In the genomic region with DNA sequence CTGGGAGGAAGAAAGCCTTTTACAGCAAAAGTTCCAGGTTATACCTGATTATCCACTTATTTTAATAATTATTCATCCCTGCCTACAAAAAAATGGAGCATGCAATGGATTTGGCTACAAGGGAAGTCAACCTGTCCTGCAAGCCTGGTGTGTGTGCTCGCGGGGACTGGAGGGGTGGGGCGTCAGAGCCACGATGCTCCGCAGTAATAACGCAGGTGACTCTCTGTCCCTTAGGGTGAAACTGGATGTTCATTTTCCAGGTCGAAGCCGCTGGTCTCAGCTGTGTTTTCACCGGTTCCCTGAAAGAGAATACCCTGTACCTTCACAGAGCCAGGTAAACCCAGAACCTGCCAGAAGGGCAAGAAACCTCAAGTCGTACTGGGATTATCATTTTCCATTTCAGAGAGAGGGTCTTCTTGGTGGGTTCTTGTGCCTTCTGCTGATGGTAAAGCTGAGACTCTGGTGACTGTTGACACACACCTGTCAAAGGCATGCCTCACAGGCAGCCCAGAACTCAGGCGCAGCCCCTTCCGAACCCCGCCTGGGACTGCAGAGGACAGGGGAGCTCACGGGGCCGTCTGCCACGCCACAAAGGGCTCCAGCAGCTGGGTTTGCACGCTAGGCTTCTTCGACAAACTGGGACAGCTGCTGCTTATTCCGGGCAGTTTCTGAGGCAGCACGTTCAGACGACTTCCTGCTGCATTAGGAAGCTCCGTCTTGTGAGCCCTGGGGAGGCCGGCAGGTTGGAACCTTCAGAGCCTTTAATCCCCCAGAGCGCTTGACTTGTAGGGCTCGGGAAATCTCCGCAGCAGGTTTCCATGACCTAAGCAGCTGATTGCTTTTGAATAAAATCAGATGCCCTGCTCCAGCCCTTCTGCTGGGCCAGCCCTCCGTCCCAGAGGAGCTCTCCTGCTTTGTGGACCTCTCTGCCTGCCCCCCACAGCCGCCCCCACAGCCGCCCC, we compare ENCODE assay signal across 9 cellular contexts.
DNase-seq lines count a peak whose midpoint lies in the region; ATAC-seq and TF ChIP-seq lines count a peak whose summit lies in the region.
"Had no signal": no experiment of that assay in that cellular context is flagged by ENCODE, and none has a peak within 500 bp of the region (broad histone marks: within the 10 kb centered on the region; RNA-seq: fewer than 3 reads in every experiment).

No MANE protein-coding gene starts in this region.

- ATAC-seq in HG03139 (IDR thresholded peaks at IDR 0.05; ENCODE audit: unreplicated experiment) = peak; percentile 53
- ATAC-seq in SK-N-SH treated with all-trans-retinoic acid at 6 μM for 48 hours = peak; percentile 55
- no peak for ATAC-seq in GM19328 (IDR thresholded peaks at IDR 0.05; ENCODE audit: unreplicated experiment)
- ATAC-seq in GM21367 (IDR thresholded peaks at IDR 0.05; ENCODE audit: unreplicated experiment) = no peak

- H3K27ac ChIP-seq in iPS-18a (ENCODE audit: low read length) = no peak overlapping the region
- H3K27ac ChIP-seq: epithelial cell of prostate had no signal

- H3K27me3 ChIP-seq in iPS-18a (ENCODE audit: control insufficient read depth, insufficient read depth, low read length) = peaks cover 9% of the 10 kb centered on the region

- H3K4me3 ChIP-seq in iPS-18a (ENCODE audit: low read length) = peak overlapping the region; percentile 8

- H3K4me1 ChIP-seq in iPS-18a (ENCODE audit: control insufficient read depth, low read depth, low read length) = no peaks in the 10 kb centered on the region

- DNase-seq in NCI-H1436 (lab: John Stamatoyannopoulos, UW) (peak; percentile 66), NCI-H1436 treated with DMSO at 0.1 percent for 48 hours (lab: John Stamatoyannopoulos, UW) (no peak), dedifferentiated amniotic fluid mesenchymal stem cell (ENCODE audit: extremely low spot score) (no peak)

- no peaks in the 10 kb centered on the region for H3K9me3 ChIP-seq in iPS-18a (ENCODE audit: control insufficient read depth, low read depth, low read length)

- no peak overlapping the region for H3K9ac ChIP-seq in iPS-18a (ENCODE audit: low read length)

- H3K36me3 ChIP-seq in iPS-18a (ENCODE audit: control insufficient read depth, low read depth, low read length) = no peaks in the 10 kb centered on the region

TF ChIP-seq in SK-N-SH treated with all-trans-retinoic acid at 6 μM for 48 hours, 23 proteins besides CTCF, POLR2A, EP300 and RAD21:
- TF ChIP-seq ZNF70 (CRISPR knock-in tag; IDR thresholded peaks at IDR 0.05) = no peak

Comparison
In these comparisons a context has a peak if more than half of its experiments do, and no peak if none do; other contexts are left out.
1. ATAC-seq: peak in HG03139 (single experiment) and SK-N-SH treated with all-trans-retinoic acid at 6 μM for 48 hours (single experiment); none in GM19328 (single experiment) and GM21367 (single experiment).